In the genomic region with DNA sequence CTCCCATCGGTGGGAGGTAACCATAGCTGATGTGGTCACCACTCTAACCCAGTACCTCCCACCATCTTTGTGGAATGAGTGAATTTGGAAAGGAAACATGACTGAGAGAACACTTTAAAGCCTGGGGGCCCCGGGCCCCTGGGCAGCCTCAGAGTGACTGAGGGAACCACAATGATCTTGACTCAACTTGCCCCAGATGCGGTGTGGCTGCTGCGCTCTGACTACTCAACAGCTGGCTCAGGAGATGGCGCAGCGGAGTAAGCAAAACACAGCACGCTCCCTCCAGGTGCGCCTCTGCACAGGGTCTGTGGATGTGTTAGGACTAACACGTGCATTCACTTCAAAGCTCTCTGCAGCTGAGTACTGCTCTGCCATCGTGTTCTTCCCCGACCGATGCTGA, we compare ENCODE assay signal across 15 cellular contexts. TPM values are rescaled to one million over a fixed set of nuclear protein-coding genes. Genes with fewer than 3 reads are reported as not detected.
DNase-seq lines count a peak whose midpoint lies in the region; ATAC-seq lines count a peak whose summit lies in the region.
"Had no signal": no experiment of that assay in that cellular context is flagged by ENCODE, and none has a peak within 500 bp of the region (broad histone marks: within the 10 kb centered on the region; RNA-seq: fewer than 3 reads in every experiment).

No MANE protein-coding gene starts in this region.

- no peak overlapping the region for H3K4me3 Mint-ChIP-seq in activated T-cell treated with anti-CD3 and anti-CD28 coated beads, Interleukin-2, amount 50 U/mL, for 24 hours
- H3K4me3 Mint-ChIP-seq in activated T-cell treated with anti-CD3 and anti-CD28 coated beads, Interleukin-2, amount 50 U/mL, for 4 hours, result no peak overlapping the region
- H3K4me3 Mint-ChIP-seq in stimulated activated effector memory CD8-positive, alpha-beta T cell treated with anti-CD3 and anti-CD28 coated beads, Interleukin-12 subunit alpha, Interleukin-12 subunit beta, amount 100 ng/mL, for 72 hours, result no peak overlapping the region
- H3K4me3 Mint-ChIP-seq: GM23338 had no signal

- H3K9me3 ChIP-seq in KOPT-K1 (ENCODE audit: insufficient read depth, low read length, poor library complexity, severe bottlenecking), result no peaks in the 10 kb centered on the region

- peak; percentile 54 to 66 for ATAC-seq in activated T-cell treated with anti-CD3 and anti-CD28 coated beads, Interleukin-2, amount 50 U/mL, for 4 hours
- peak; percentile 54 for ATAC-seq in stimulated activated effector memory CD8-positive, alpha-beta T cell treated with anti-CD3 and anti-CD28 coated beads, Interleukin-12 subunit alpha, Interleukin-12 subunit beta, amount 100 ng/mL, for 72 hours
- no peak for ATAC-seq in GM21515 (IDR thresholded peaks at IDR 0.05; ENCODE audit: unreplicated experiment)
- ATAC-seq: GM23338, PC-3 had no signal

- H3K36me3 Mint-ChIP-seq in activated T-cell treated with anti-CD3 and anti-CD28 coated beads, Interleukin-2, amount 50 U/mL, for 24 hours (ENCODE audit: low read depth), result no peaks in the 10 kb centered on the region
- no peaks in the 10 kb centered on the region for H3K36me3 Mint-ChIP-seq in activated T-cell treated with anti-CD3 and anti-CD28 coated beads, Interleukin-2, amount 50 U/mL, for 4 hours (ENCODE audit: insufficient read depth)
- peaks cover 5% of the 10 kb centered on the region for H3K36me3 Mint-ChIP-seq in stimulated activated effector memory CD8-positive, alpha-beta T cell treated with anti-CD3 and anti-CD28 coated beads, Interleukin-12 subunit alpha, Interleukin-12 subunit beta, amount 100 ng/mL, for 72 hours

- no peaks in the 10 kb centered on the region for H3K27me3 Mint-ChIP-seq in activated T-cell treated with anti-CD3 and anti-CD28 coated beads, Interleukin-2, amount 50 U/mL, for 24 hours
- H3K27me3 Mint-ChIP-seq in activated T-cell treated with anti-CD3 and anti-CD28 coated beads, Interleukin-2, amount 50 U/mL, for 4 hours (ENCODE audit: low read depth), result no peaks in the 10 kb centered on the region

- no peak for DNase-seq in activated T-cell treated with anti-CD3 and anti-CD28 coated beads, Interleukin-2, amount 50 U/mL, for 24 hours
- DNase-seq in activated T-cell treated with anti-CD3 and anti-CD28 coated beads for 4 hours (no peak), HCEC 1CT (no peak)
- DNase-seq in activated T-cell treated with anti-CD3 and anti-CD28 coated beads, Interleukin-2, amount 50 U/mL, for 4 hours, result no peak
- no peak for DNase-seq in stimulated activated effector memory CD8-positive, alpha-beta T cell treated with anti-CD3 and anti-CD28 coated beads, Interleukin-12 subunit alpha, Interleukin-12 subunit beta, amount 100 ng/mL, for 72 hours (ENCODE audit: low spot score in 2 of 2)
- DNase-seq: DMS 273 treated with DMSO at 0.1 percent for 48 hours, GF-D8, NCI-H187, NCI-H446, PC-3 had no signal

- peak overlapping the region; percentile 40 for H3K27ac Mint-ChIP-seq in activated T-cell treated with anti-CD3 and anti-CD28 coated beads, Interleukin-2, amount 50 U/mL, for 24 hours
- no peak overlapping the region for H3K27ac Mint-ChIP-seq in stimulated activated effector memory CD8-positive, alpha-beta T cell treated with anti-CD3 and anti-CD28 coated beads, Interleukin-12 subunit alpha, Interleukin-12 subunit beta, amount 100 ng/mL, for 72 hours

- peaks cover 11% of the 10 kb centered on the region for H3K4me1 Mint-ChIP-seq in activated T-cell treated with anti-CD3 and anti-CD28 coated beads, Interleukin-2, amount 50 U/mL, for 24 hours (ENCODE audit: low read depth)
- peaks cover 1% of the 10 kb centered on the region for H3K4me1 Mint-ChIP-seq in activated T-cell treated with anti-CD3 and anti-CD28 coated beads, Interleukin-2, amount 50 U/mL, for 4 hours (ENCODE audit: low read depth)
- peaks cover 11% of the 10 kb centered on the region for H3K4me1 Mint-ChIP-seq in stimulated activated effector memory CD8-positive, alpha-beta T cell treated with anti-CD3 and anti-CD28 coated beads, Interleukin-12 subunit alpha, Interleukin-12 subunit beta, amount 100 ng/mL, for 72 hours

- H3K27ac ChIP-seq in KOPT-K1 (ENCODE audit: low read depth, low read length, poor library complexity, severe bottlenecking), result peak overlapping the region; percentile 46
- H3K27ac ChIP-seq: C4-2B, RWPE1 had no signal

- H3K36me3 ChIP-seq in KOPT-K1 (ENCODE audit: insufficient read depth, low read length), result no peaks in the 10 kb centered on the region

- no peaks in the 10 kb centered on the region for H3K9me3 Mint-ChIP-seq in activated T-cell treated with anti-CD3 and anti-CD28 coated beads, Interleukin-2, amount 50 U/mL, for 24 hours
- H3K9me3 Mint-ChIP-seq in activated T-cell treated with anti-CD3 and anti-CD28 coated beads, Interleukin-2, amount 50 U/mL, for 4 hours, result no peaks in the 10 kb centered on the region
- no peaks in the 10 kb centered on the region for H3K9me3 Mint-ChIP-seq in stimulated activated effector memory CD8-positive, alpha-beta T cell treated with anti-CD3 and anti-CD28 coated beads, Interleukin-12 subunit alpha, Interleukin-12 subunit beta, amount 100 ng/mL, for 72 hours
- H3K9me3 Mint-ChIP-seq: GM23338 had no signal

RNA-seq across cellular contexts. Expression of a gene that starts 6.0 kb away (rescaled TPM):
- 1 to 10 TPM; 3.9 to 5.1 (median 4.4) TPM for total RNA-seq in activated T-cell treated with anti-CD3 and anti-CD28 coated beads, Interleukin-2, amount 50 U/mL, for 4 hours

RNA-seq across cellular contexts. Expression of a gene that starts 15.6 kb away (rescaled TPM):
- total RNA-seq in activated T-cell treated with anti-CD3 and anti-CD28 coated beads, Interleukin-2, amount 50 U/mL, for 4 hours, result 10 to 100 TPM; 10.4 to 13.2 (median 12.5) TPM

RNA-seq across cellular contexts. Expression of a gene that starts 24.4 kb away (rescaled TPM):
- total RNA-seq in activated T-cell treated with anti-CD3 and anti-CD28 coated beads, Interleukin-2, amount 50 U/mL, for 4 hours, result 1 to 10 TPM; 2.3 to 3.0 (median 2.6) TPM

RNA-seq across cellular contexts. Expression of a gene that starts 24.6 kb away (rescaled TPM):
- total RNA-seq in activated T-cell treated with anti-CD3 and anti-CD28 coated beads, Interleukin-2, amount 50 U/mL, for 4 hours, result 100 to 1,000 TPM; 315 to 335 (median 324) TPM

RNA-seq across cellular contexts. Expression of a gene that starts 44.3 kb away (rescaled TPM):
- total RNA-seq in activated T-cell treated with anti-CD3 and anti-CD28 coated beads, Interleukin-2, amount 50 U/mL, for 4 hours, result 100 to 1,000 TPM in 1 of 3 donors, 10 to 100 TPM in 2; 97.0 to 113 (median 99.9) TPM
